ENCODE assay signal across 18 cellular contexts in genomic region chr9:128627906-128628305, GRCh38. TPM values are rescaled to one million over a fixed set of nuclear protein-coding genes. Genes with fewer than 3 reads are reported as not detected.
A peak's percentile ranks its signal among the peaks of the same experiment; 100 is the strongest.
DNase-seq lines count a peak whose midpoint lies in the region; ATAC-seq and TF ChIP-seq lines count a peak whose summit lies in the region.
"Had no signal": no experiment of that assay in that cellular context is flagged by ENCODE, and none has a peak within 500 bp of the region (broad histone marks: within the 10 kb centered on the region; RNA-seq: fewer than 3 reads in every experiment).

No MANE protein-coding gene starts in this region.

- no peak for TF ChIP-seq CTCF in HFFc6 (IDR thresholded peaks at IDR 0.05)
- no peak for TF ChIP-seq CTCF in chondrocyte (IDR thresholded peaks at IDR 0.05)

- H3K27ac Mint-ChIP-seq in HFFc6 (peak overlapping the region; percentile 21; the same call in 1 of the 2 replicates), chondrocyte (ENCODE audit: unreplicated experiment) (peak overlapping the region; percentile 32)
- peak overlapping the region; percentile 4 for H3K27ac Mint-ChIP-seq in stimulated activated naive B cell treated with anti-CD40 and anti-IgM and Interleukin-4, amounts not matched to agents 10 μg/mL and 1 μg/mL and 100 μg/mL, for 72 hours
- H3K27ac Mint-ChIP-seq: activated naive CD8-positive, alpha-beta T cell; stimulated activated naive CD8-positive, alpha-beta T cell treated with anti-CD3 and anti-CD28 coated beads, Interleukin-15, Interleukin-2, amounts not matched to agents 100 ng/mL and 50 ng/mL, for 24 hours had no signal

- ATAC-seq in left lobe of liver (peak; percentile 0), HG03469 (IDR thresholded peaks at IDR 0.05; ENCODE audit: unreplicated experiment) (no peak), GM21723 (IDR thresholded peaks at IDR 0.05; ENCODE audit: unreplicated experiment) (no peak)
- no peak for ATAC-seq in stimulated activated naive B cell treated with anti-CD40 and anti-IgM and Interleukin-4, amounts not matched to agents 10 μg/mL and 1 μg/mL and 100 μg/mL, for 72 hours (replicated peaks)

- H3K9me3 Mint-ChIP-seq in HFFc6 (no peaks in the 10 kb centered on the region), chondrocyte (ENCODE audit: low read depth) (no peaks in the 10 kb centered on the region)
- no peaks in the 10 kb centered on the region for H3K9me3 Mint-ChIP-seq in stimulated activated naive B cell treated with anti-CD40 and anti-IgM and Interleukin-4, amounts not matched to agents 10 μg/mL and 1 μg/mL and 100 μg/mL, for 72 hours
- H3K9me3 Mint-ChIP-seq: stimulated activated naive CD8-positive, alpha-beta T cell treated with anti-CD3 and anti-CD28 coated beads, Interleukin-15, Interleukin-2, amounts not matched to agents 100 ng/mL and 50 ng/mL, for 24 hours had no signal

- no peak for DNase-seq in HFFc6
- DNase-seq in chondrocyte (ENCODE audit: low spot score) = peak; percentile 63
- DNase-seq in left lobe of liver (ENCODE audit: low spot score) = no peak
- no peak for DNase-seq in stimulated activated naive B cell treated with anti-CD40 and anti-IgM and Interleukin-4, amounts not matched to agents 10 μg/mL and 1 μg/mL and 100 μg/mL, for 72 hours
- DNase-seq in stimulated activated CD4-positive, alpha-beta T cell treated with anti-CD3 and anti-CD28 coated beads, Interleukin-15, amount 100 ng/mL, for 24 hours = no peak
- no peak for DNase-seq in NCI-H1436 (lab: John Stamatoyannopoulos, UW)
- DNase-seq: activated CD4-positive, CD25-positive, alpha-beta regulatory T cell; activated CD8-positive, alpha-beta memory T cell treated with anti-CD3 and anti-CD28 coated beads, Interleukin-2, amount 50 U/mL, for 48 hours; BE2C; cortex of kidney; DMS 273 treated with DMSO at 0.1 percent for 48 hours; Kasumi-1; NCI-H1694; NCI-H446 treated with DMSO at 0.1 percent for 48 hours had no signal

- H3K36me3 Mint-ChIP-seq in HFFc6 (ENCODE audit: low read depth) = peaks cover 48% of the 10 kb centered on the region
- peaks cover 55% of the 10 kb centered on the region for H3K36me3 Mint-ChIP-seq in chondrocyte (ENCODE audit: low read depth)
- H3K36me3 Mint-ChIP-seq in stimulated activated naive B cell treated with anti-CD40 and anti-IgM and Interleukin-4, amounts not matched to agents 10 μg/mL and 1 μg/mL and 100 μg/mL, for 72 hours = peaks cover 43 to 63% of the 10 kb centered on the region in 2 donors

- H3K27me3 Mint-ChIP-seq in HFFc6 (ENCODE audit: insufficient read depth) (peaks cover 42% of the 10 kb centered on the region), chondrocyte (ENCODE audit: low read depth) (no peaks in the 10 kb centered on the region)
- H3K27me3 Mint-ChIP-seq in stimulated activated naive B cell treated with anti-CD40 and anti-IgM and Interleukin-4, amounts not matched to agents 10 μg/mL and 1 μg/mL and 100 μg/mL, for 72 hours = no peaks in the 10 kb centered on the region
- H3K27me3 Mint-ChIP-seq: activated naive CD8-positive, alpha-beta T cell; stimulated activated naive CD8-positive, alpha-beta T cell treated with anti-CD3 and anti-CD28 coated beads, Interleukin-15, Interleukin-2, amounts not matched to agents 100 ng/mL and 50 ng/mL, for 24 hours had no signal

- H3K4me1 Mint-ChIP-seq in HFFc6 (ENCODE audit: low read depth) (peaks cover 8% of the 10 kb centered on the region), chondrocyte (ENCODE audit: low read depth) (no peaks in the 10 kb centered on the region)
- no peaks in the 10 kb centered on the region for H3K4me1 Mint-ChIP-seq in stimulated activated naive B cell treated with anti-CD40 and anti-IgM and Interleukin-4, amounts not matched to agents 10 μg/mL and 1 μg/mL and 100 μg/mL, for 72 hours

- H3K4me3 Mint-ChIP-seq in HFFc6 = no peak overlapping the region
- no peak overlapping the region for H3K4me3 Mint-ChIP-seq in chondrocyte (ENCODE audit: unreplicated experiment)
- H3K4me3 Mint-ChIP-seq in stimulated activated naive B cell treated with anti-CD40 and anti-IgM and Interleukin-4, amounts not matched to agents 10 μg/mL and 1 μg/mL and 100 μg/mL, for 72 hours = no peak overlapping the region
- H3K4me3 Mint-ChIP-seq: activated naive CD8-positive, alpha-beta T cell; stimulated activated naive CD8-positive, alpha-beta T cell treated with anti-CD3 and anti-CD28 coated beads, Interleukin-15, Interleukin-2, amounts not matched to agents 100 ng/mL and 50 ng/mL, for 24 hours had no signal

RNA-seq across cellular contexts. Expression of gene DYNC2I2, which starts 28.7 kb away (rescaled TPM):
- 10 to 100 TPM; 34.5 to 51.7 (median 49.9) TPM for total RNA-seq in HFFc6 (2021; fragmentation: NEBNext Ultra II Directional; extraction: Animal tissue kit (Norgen Biotek cat#: 25700))
- total RNA-seq in chondrocyte (23.4 to 41.0 TPM (median 24.0 TPM) in 3 replicates), left lobe of liver (24.1 TPM)
